ENCODE assay signal across 1 cellular context in the genomic region with DNA sequence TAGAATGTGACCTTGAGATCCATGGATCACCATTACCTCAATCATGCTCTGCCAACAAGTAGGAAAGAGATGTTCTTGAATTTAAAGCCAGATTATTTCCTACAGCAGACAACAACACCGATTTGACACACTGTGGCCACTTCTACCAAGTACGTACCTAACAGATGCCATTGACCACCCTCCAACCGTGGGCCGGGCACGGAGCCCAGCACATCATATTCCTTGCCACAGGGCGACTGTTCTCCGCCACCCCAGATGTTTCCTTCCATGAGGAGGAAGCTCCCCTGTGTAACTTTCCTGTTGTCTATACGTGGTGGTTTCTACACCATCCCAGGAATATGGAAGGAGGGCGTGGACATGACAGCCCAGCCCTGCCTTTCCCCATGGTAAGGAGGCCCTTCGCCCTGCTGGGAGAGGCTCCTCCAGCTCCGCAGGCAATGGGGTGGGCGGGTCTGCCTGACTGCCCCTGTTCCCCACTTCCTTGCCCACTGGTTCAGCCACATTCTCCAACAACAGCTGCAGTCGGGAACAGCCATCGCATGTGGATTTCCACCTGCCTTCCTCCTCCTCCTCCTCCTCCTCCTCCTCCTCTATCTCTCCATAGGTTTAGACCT.
TF ChIP-seq lines count a peak whose summit lies in the region.

No MANE protein-coding gene starts in this region.

TF ChIP-seq in HepG2, 621 proteins besides CTCF, POLR2A, EP300 and RAD21:
- TF ChIP-seq ZBTB38 (CRISPR knock-in tag; IDR thresholded peaks at IDR 0.05) (peak; percentile 62), ZNF687 (CRISPR knock-in tag; IDR thresholded peaks at IDR 0.05) (peak; percentile 38), ZNF770 (CRISPR knock-in tag; IDR thresholded peaks at IDR 0.05) (no peak), NR2F2 (IDR thresholded peaks at IDR 0.05; ENCODE audit: borderline replicate concordance, low read depth) (no peak)
